Comparison of ENCODE assay signal across 1 cellular context in the genomic region with DNA sequence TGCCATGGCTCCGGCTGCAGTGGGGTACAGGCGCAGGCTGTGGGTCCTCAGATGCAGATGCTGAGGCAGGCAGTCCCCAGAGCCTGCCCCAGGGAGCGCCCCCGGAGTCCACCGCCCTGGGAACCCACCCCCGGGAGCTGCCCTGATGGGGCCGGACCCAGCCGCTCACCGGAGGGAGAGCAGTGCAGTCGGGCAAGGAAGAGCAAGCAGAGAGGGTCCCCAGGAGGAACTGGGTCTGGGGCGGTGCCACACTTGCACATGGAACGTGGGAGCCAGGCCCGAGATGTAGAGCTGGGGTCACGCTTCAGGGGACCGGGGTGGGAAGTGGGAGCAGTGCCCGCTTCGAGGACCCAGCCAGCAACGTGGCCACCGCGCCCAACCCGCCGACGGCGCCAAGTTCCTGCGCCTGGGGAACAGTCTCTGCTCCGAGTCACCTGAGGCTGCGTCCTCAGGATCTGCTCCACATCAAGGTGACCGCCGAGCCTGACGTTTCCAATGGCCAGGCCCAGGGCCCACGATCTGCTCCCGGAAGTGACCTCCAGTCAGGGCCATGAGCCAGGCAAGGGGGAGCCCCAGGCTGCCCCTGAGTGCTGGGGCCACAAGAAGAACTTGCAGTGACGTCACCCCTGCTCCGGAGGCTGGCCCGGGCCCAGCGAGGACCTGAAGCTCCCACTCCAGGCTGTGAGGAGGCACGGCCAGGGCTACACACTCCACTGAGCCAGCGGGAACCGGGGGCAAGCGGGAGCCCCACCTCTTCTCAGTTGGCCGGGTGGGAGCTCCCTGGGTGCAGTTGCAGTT.
TF ChIP-seq lines count a peak whose summit lies in the region.

No MANE protein-coding gene starts in this region.

TF ChIP-seq in HepG2, 621 proteins besides CTCF, POLR2A, EP300 and RAD21 (continued from another document):
- TF ChIP-seq, protein P1, sequence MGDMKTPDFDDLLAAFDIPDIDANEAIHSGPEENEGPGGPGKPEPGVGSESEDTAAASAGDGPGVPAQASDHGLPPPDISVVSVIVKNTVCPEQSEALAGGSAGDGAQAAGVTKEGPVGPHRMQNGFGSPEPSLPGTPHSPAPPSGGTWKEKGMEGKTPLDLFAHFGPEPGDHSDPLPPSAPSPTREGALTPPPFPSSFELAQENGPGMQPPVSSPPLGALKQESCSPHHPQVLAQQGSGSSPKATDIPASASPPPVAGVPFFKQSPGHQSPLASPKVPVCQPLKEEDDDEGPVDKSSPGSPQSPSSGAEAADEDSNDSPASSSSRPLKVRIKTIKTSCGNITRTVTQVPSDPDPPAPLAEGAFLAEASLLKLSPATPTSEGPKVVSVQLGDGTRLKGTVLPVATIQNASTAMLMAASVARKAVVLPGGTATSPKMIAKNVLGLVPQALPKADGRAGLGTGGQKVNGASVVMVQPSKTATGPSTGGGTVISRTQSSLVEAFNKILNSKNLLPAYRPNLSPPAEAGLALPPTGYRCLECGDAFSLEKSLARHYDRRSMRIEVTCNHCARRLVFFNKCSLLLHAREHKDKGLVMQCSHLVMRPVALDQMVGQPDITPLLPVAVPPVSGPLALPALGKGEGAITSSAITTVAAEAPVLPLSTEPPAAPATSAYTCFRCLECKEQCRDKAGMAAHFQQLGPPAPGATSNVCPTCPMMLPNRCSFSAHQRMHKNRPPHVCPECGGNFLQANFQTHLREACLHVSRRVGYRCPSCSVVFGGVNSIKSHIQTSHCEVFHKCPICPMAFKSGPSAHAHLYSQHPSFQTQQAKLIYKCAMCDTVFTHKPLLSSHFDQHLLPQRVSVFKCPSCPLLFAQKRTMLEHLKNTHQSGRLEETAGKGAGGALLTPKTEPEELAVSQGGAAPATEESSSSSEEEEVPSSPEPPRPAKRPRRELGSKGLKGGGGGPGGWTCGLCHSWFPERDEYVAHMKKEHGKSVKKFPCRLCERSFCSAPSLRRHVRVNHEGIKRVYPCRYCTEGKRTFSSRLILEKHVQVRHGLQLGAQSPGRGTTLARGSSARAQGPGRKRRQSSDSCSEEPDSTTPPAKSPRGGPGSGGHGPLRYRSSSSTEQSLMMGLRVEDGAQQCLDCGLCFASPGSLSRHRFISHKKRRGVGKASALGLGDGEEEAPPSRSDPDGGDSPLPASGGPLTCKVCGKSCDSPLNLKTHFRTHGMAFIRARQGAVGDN (CRISPR knock-in tag; IDR thresholded peaks at IDR 0.05), result peak; percentile 23; the same call in 1 of the 2 replicates
- TF ChIP-seq NFE2L2 (IDR thresholded peaks at IDR 0.05; ENCODE audit: low read length) (no peak), HES4 (CRISPR knock-in tag; IDR thresholded peaks at IDR 0.05; ENCODE audit: borderline replicate concordance) (no peak), CHCHD3 (CRISPR knock-in tag; IDR thresholded peaks at IDR 0.05) (no peak), U2AF1 (optimal IDR thresholded peaks at IDR 0.05; ENCODE audit: low read depth, low read length) (no peak), SALL1 (CRISPR knock-in tag; IDR thresholded peaks at IDR 0.05) (peak; percentile 8; the same call in 1 of the 2 replicates), FOXO4 (CRISPR knock-in tag; conservative IDR thresholded peaks at IDR 0.05) (no peak), GABPB1 (CRISPR knock-in tag; IDR thresholded peaks at IDR 0.05) (peak; percentile 43; the same call in 1 of the 2 replicates)
- TF ChIP-seq, protein P2, sequence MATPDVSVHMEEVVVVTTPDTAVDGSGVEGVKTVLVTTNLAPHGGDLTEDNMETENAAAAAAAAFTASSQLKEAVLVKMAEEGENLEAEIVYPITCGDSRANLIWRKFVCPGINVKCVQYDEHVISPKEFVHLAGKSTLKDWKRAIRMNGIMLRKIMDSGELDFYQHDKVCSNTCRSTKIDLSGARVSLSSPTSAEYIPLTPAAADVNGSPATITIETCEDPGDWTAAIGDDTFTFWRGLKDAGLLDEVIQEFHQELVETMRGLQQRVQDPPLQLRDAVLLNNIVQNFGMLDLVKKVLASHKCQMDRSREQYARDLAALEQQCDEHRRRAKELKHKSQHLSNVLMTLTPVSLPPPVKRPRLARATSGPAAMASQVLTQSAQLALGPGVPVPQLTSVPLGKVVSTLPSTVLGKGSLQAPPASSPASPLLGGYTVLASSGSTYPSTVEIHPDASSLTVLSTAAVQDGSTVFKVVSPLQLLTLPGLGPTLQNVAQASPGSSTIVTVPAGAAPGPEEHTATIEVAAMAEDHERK (CRISPR knock-in tag; IDR thresholded peaks at IDR 0.05; ENCODE audit: low read depth), result no peak
TF ChIP-seq in HepG2: peak in this region for 6.
